In genomic region chr2:182444170-182444569, GRCh38 we compare ENCODE assay signal across 1 cellular context.
TF ChIP-seq lines count a peak whose summit lies in the region.

No MANE protein-coding gene starts in this region.

TF ChIP-seq in GM12878, 131 proteins besides CTCF, POLR2A, EP300 and RAD21 (continued from another document):
- TF ChIP-seq BCLAF1 (IDR thresholded peaks at IDR 0.05) (no peak), NFIC (IDR thresholded peaks at IDR 0.05; ENCODE audit: low read depth, low read length) (no peak), NRF1 (conservative IDR thresholded peaks at IDR 0.05; ENCODE audit: low read depth, low read length) (no peak), KAT2A (conservative IDR thresholded peaks at IDR 0.05; ENCODE audit: control insufficient read depth, low read depth, low read length) (no peak), FOS (IDR thresholded peaks at IDR 0.05; ENCODE audit: borderline replicate concordance, extremely low read depth, insufficient read length) (no peak), IRF4 (IDR thresholded peaks at IDR 0.05; ENCODE audit: low read depth, low read length) (no peak), TCF12 (IDR thresholded peaks at IDR 0.05; ENCODE audit: low read depth, low read length) (no peak)
- TF ChIP-seq, protein P1, sequence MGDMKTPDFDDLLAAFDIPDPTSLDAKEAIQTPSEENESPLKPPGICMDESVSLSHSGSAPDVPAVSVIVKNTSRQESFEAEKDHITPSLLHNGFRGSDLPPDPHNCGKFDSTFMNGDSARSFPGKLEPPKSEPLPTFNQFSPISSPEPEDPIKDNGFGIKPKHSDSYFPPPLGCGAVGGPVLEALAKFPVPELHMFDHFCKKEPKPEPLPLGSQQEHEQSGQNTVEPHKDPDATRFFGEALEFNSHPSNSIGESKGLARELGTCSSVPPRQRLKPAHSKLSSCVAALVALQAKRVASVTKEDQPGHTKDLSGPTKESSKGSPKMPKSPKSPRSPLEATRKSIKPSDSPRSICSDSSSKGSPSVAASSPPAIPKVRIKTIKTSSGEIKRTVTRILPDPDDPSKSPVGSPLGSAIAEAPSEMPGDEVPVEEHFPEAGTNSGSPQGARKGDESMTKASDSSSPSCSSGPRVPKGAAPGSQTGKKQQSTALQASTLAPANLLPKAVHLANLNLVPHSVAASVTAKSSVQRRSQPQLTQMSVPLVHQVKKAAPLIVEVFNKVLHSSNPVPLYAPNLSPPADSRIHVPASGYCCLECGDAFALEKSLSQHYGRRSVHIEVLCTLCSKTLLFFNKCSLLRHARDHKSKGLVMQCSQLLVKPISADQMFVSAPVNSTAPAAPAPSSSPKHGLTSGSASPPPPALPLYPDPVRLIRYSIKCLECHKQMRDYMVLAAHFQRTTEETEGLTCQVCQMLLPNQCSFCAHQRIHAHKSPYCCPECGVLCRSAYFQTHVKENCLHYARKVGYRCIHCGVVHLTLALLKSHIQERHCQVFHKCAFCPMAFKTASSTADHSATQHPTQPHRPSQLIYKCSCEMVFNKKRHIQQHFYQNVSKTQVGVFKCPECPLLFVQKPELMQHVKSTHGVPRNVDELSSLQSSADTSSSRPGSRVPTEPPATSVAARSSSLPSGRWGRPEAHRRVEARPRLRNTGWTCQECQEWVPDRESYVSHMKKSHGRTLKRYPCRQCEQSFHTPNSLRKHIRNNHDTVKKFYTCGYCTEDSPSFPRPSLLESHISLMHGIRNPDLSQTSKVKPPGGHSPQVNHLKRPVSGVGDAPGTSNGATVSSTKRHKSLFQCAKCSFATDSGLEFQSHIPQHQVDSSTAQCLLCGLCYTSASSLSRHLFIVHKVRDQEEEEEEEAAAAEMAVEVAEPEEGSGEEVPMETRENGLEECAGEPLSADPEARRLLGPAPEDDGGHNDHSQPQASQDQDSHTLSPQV (IDR thresholded peaks at IDR 0.05) = no peak
